ENCODE assay signal across 1 cellular context in genomic region chr20:32960849-32961731, GRCh38.
TF ChIP-seq lines count a peak whose summit lies in the region.

No MANE protein-coding gene starts in this region.

TF ChIP-seq in IMR-90, 13 proteins besides CTCF, POLR2A, EP300 and RAD21 (continued from another document):
- no peak for TF ChIP-seq BHLHE40 (IDR thresholded peaks at IDR 0.05; ENCODE audit: low read depth, low read length)
- TF ChIP-seq RCOR1 (IDR thresholded peaks at IDR 0.05; ENCODE audit: insufficient replicate concordance, low read length), result no peak
- no peak for TF ChIP-seq SMC3 (IDR thresholded peaks at IDR 0.05; ENCODE audit: low read depth, low read length)
- TF ChIP-seq MAFK (IDR thresholded peaks at IDR 0.05; ENCODE audit: low read depth, low read length), result no peak
- no peak for TF ChIP-seq RFX5 (IDR thresholded peaks at IDR 0.05; ENCODE audit: low read depth, low read length)
- TF ChIP-seq NFE2L2 (IDR thresholded peaks at IDR 0.05; ENCODE audit: low read depth, low read length), result no peak
- no peak for TF ChIP-seq CEBPB (IDR thresholded peaks at IDR 0.05; ENCODE audit: low read depth, low read length)
- no peak for TF ChIP-seq CHD1 (IDR thresholded peaks at IDR 0.05; ENCODE audit: low read depth, low read length)
- TF ChIP-seq MXI1 (IDR thresholded peaks at IDR 0.05; ENCODE audit: borderline replicate concordance, low read depth, low read length), result no peak
- TF ChIP-seq FOS (IDR thresholded peaks at IDR 0.05; ENCODE audit: low read depth, low read length), result no peak
